ENCODE assay signal across 9 cellular contexts in genomic region chr1:210294991-210295773, GRCh38. TPM values are rescaled to one million over a fixed set of nuclear protein-coding genes. Genes with fewer than 3 reads are reported as not detected.
DNase-seq lines count a peak whose midpoint lies in the region; ATAC-seq, FAIRE-seq and TF ChIP-seq lines count a peak whose summit lies in the region.
"Had no signal": no experiment of that assay in that cellular context is flagged by ENCODE, and none has a peak within 500 bp of the region (broad histone marks: within the 10 kb centered on the region; RNA-seq: fewer than 3 reads in every experiment).

No MANE protein-coding gene starts in this region.

- H3K9ac ChIP-seq in astrocyte (ENCODE audit: low read length) = no peak overlapping the region

- no peak for TF ChIP-seq POLR2A in transverse colon (IDR thresholded peaks at IDR 0.05)

- peaks cover 7% of the 10 kb centered on the region for H3K4me1 Mint-ChIP-seq in astrocyte (ENCODE audit: low read depth, unreplicated experiment)

- DNase-seq in NCI-H510A (lab: John Stamatoyannopoulos, UW) (peak; percentile 17), NCI-H510A treated with DMSO at 0.1 percent for 48 hours (lab: John Stamatoyannopoulos, UW) (no peak), astrocyte (ENCODE audit: low read depth) (peak; percentile 42), transverse colon (peak; percentile 17), hippocampal formation (lab: John Stamatoyannopoulos, UW) (no peak), left lung (no peak), activated T-cell treated with anti-CD3 and anti-CD28 coated beads for 4 hours (no peak)

- no peak overlapping the region for H3K27ac ChIP-seq in astrocyte (ENCODE audit: low read depth, low read length)
- H3K27ac ChIP-seq in transverse colon = peak overlapping the region; percentile 44 to 87 (median 58)
- H3K27ac ChIP-seq in left lung = peak overlapping the region in 1 of 2 donors; percentile 28
- H3K27ac ChIP-seq: A549 had no signal

- H3K4me2 ChIP-seq in astrocyte (ENCODE audit: low read length) = no peak overlapping the region
- H3K4me2 ChIP-seq: A549 had no signal

- H3K9me3 ChIP-seq in astrocyte (ENCODE audit: insufficient read depth, low read depth, low read length) = no peaks in the 10 kb centered on the region
- no peaks in the 10 kb centered on the region for H3K9me3 ChIP-seq in transverse colon
- H3K9me3 ChIP-seq in left lung = no peaks in the 10 kb centered on the region
- H3K9me3 ChIP-seq: A549 had no signal

- FAIRE-seq in astrocyte (lab: Jason Lieb, UNC) (no peak), islet of Langerhans (lab: Jason Lieb, UNC) (peak; percentile 66)
- FAIRE-seq: A549 had no signal

- H3K27ac Mint-ChIP-seq in astrocyte (ENCODE audit: unreplicated experiment) = peak overlapping the region; percentile 47

- H3K36me3 Mint-ChIP-seq in astrocyte (ENCODE audit: low read depth, unreplicated experiment) = no peaks in the 10 kb centered on the region

- in situ Hi-C loops in transverse colon (cut with MboI; ENCODE audit: low pct_ligation_motif_present in 1 of 4, low pct_unique_long_range_greater_than_20kb in 1 of 4, low sequenced_read_pairs in 3 of 4) = no loop called here

- H4K20me1 ChIP-seq in astrocyte (ENCODE audit: insufficient read depth, low read length) = no peaks in the 10 kb centered on the region

- H3K9me3 Mint-ChIP-seq in astrocyte (ENCODE audit: unreplicated experiment) = no peaks in the 10 kb centered on the region

- H3K79me2 ChIP-seq in astrocyte (ENCODE audit: insufficient read depth, low read length) = no peaks in the 10 kb centered on the region

- TF ChIP-seq EP300 in transverse colon (IDR thresholded peaks at IDR 0.05; ENCODE audit: low read depth) = no peak

- H3K27me3 ChIP-seq in astrocyte (ENCODE audit: insufficient read depth, low read length) (peaks cover 18% of the 10 kb centered on the region), transverse colon (peaks cover 31% of the 10 kb centered on the region), left lung (peaks cover 0 to 32% of the 10 kb centered on the region in 2 donors)

- H3K36me3 ChIP-seq in astrocyte (ENCODE audit: insufficient read depth, low read length) (no peaks in the 10 kb centered on the region), transverse colon (no peaks in the 10 kb centered on the region), left lung (no peaks in the 10 kb centered on the region)

- no peak for TF ChIP-seq CTCF in astrocyte (IDR thresholded peaks at IDR 0.05; ENCODE audit: insufficient read depth, low read depth, low read length)
- no peak for TF ChIP-seq CTCF in transverse colon (IDR thresholded peaks at IDR 0.05)
- no peak for TF ChIP-seq CTCF in left lung (IDR thresholded peaks at IDR 0.05)

- no peak for ATAC-seq in left lung

- no peak overlapping the region for H3K4me3 Mint-ChIP-seq in astrocyte (ENCODE audit: unreplicated experiment)

- no peak overlapping the region for H3K4me3 ChIP-seq in astrocyte (ENCODE audit: insufficient read depth, low read depth, low read length)
- no peak overlapping the region for H3K4me3 ChIP-seq in transverse colon
- H3K4me3 ChIP-seq in left lung = no peak overlapping the region
- H3K4me3 ChIP-seq: A549 had no signal

- intact Hi-C loops in transverse colon (cut with DNase I; ENCODE audit: low total_unique reads) = loop anchor here (5.0 kb wide), 1 partner anchor 58 kb away; no protein-coding TSS in a partner anchor
- intact Hi-C loops in left lung (cut with DNase I) = no loop called here

- H3K27me3 Mint-ChIP-seq in astrocyte (ENCODE audit: low read depth, unreplicated experiment) = peaks cover 13% of the 10 kb centered on the region

- peaks cover 18% of the 10 kb centered on the region for H3K4me1 ChIP-seq in astrocyte (ENCODE audit: insufficient read depth, low read length)
- peaks cover 16 to 41% (median 22%) of the 10 kb centered on the region in 4 donors for H3K4me1 ChIP-seq in transverse colon
- H3K4me1 ChIP-seq in left lung = peaks cover 16 to 43% of the 10 kb centered on the region in 2 donors

- WGBS in transverse colon (ENCODE audit: low coverage in 1 of 2), 2 donors = 60 to 66% methylated on average over 1 to 10 of the region's 10 CpGs

- H2AFZ ChIP-seq in astrocyte (ENCODE audit: low read depth, low read length) = no peak overlapping the region

RNA-seq across cellular contexts. Expression of gene HHAT, which starts 33.5 kb away (rescaled TPM):
- total RNA-seq in astrocyte (11.4 and 12.0 TPM in 2 replicates), transverse colon (10 to 100 TPM in 1 of 4 donors, 1 to 10 TPM in 3; 2.2 to 11.6 (median 7.3) TPM), left lung (1 to 10 TPM; 3.4 to 8.6 TPM)

Comparison
In these comparisons a context has a peak if more than half of its experiments do, and no peak if none do; other contexts are left out.
1. DNase-seq: peak in NCI-H510A (single experiment), astrocyte (single experiment) and transverse colon (single experiment); none in NCI-H510A treated with DMSO at 0.1 percent for 48 hours (single experiment), hippocampal formation (0 of 2), left lung (0 of 2) and activated T-cell treated with anti-CD3 and anti-CD28 coated beads for 4 hours (single experiment).